ENCODE assay signal across 10 cellular contexts in genomic region chr1:179591592-179592580, GRCh38. TPM values are rescaled to one million over a fixed set of nuclear protein-coding genes. Genes with fewer than 3 reads are reported as not detected.
DNase-seq lines count a peak whose midpoint lies in the region; ATAC-seq and TF ChIP-seq lines count a peak whose summit lies in the region.
"Had no signal": no experiment of that assay in that cellular context is flagged by ENCODE, and none has a peak within 500 bp of the region (broad histone marks: within the 10 kb centered on the region; RNA-seq: fewer than 3 reads in every experiment).

Gene TDRD5, plus strand, starts transcription at chr1:179591832. Its CDS starts 784 bp downstream, at chr1:179592616.

- H3K79me2 ChIP-seq in mesendoderm (ENCODE audit: control insufficient read depth, insufficient read depth, low read length) = no peaks in the 10 kb centered on the region

- TF ChIP-seq CTCF in GM20000 (IDR thresholded peaks at IDR 0.05; ENCODE audit: extremely low read depth, missing control alignments) (no peak), chondrocyte (IDR thresholded peaks at IDR 0.05) (no peak)

- no peak within 1 kb of the TSS for H3K4me3 ChIP-seq in mesendoderm (ENCODE audit: low read length)
- H3K4me3 ChIP-seq: uterus had no signal

- no peaks in the 10 kb centered on the region for H3K4me1 ChIP-seq in mesendoderm (ENCODE audit: control insufficient read depth, low read depth, low read length)
- H3K4me1 ChIP-seq: uterus had no signal

- peaks cover 4% of the 10 kb centered on the region for H3K9me3 Mint-ChIP-seq in chondrocyte (ENCODE audit: low read depth)

- H3K27me3 Mint-ChIP-seq in chondrocyte (ENCODE audit: low read depth) = peaks cover 23% of the 10 kb centered on the region

- H3K36me3 Mint-ChIP-seq in chondrocyte (ENCODE audit: low read depth) = no peaks in the 10 kb centered on the region

- H2BK5ac ChIP-seq in mesendoderm (ENCODE audit: low read length) = no peak within 1 kb of the TSS

- no peak within 1 kb of the TSS for H3K27ac Mint-ChIP-seq in chondrocyte (ENCODE audit: unreplicated experiment)

- H3K79me1 ChIP-seq in mesendoderm (ENCODE audit: low read length) = no peaks in the 10 kb centered on the region

- H2AK5ac ChIP-seq in mesendoderm (ENCODE audit: low read length) = no peak within 1 kb of the TSS

- H4K5ac ChIP-seq in mesendoderm (ENCODE audit: low read length) = no peak within 1 kb of the TSS

- H3K4me1 Mint-ChIP-seq in chondrocyte (ENCODE audit: low read depth) = no peaks in the 10 kb centered on the region

- no peak within 1 kb of the TSS for H2BK15ac ChIP-seq in mesendoderm (replicated peaks; ENCODE audit: low read depth)

- no peak within 1 kb of the TSS for H3K23ac ChIP-seq in mesendoderm (ENCODE audit: low read length)

- ATAC-seq in HG03469 (IDR thresholded peaks at IDR 0.05; ENCODE audit: unreplicated experiment) (no peak), GM19463 (IDR thresholded peaks at IDR 0.05; ENCODE audit: unreplicated experiment) (no peak), GM21619 (IDR thresholded peaks at IDR 0.05; ENCODE audit: unreplicated experiment) (no peak)

- no peak within 1 kb of the TSS for H3K4me2 ChIP-seq in mesendoderm (ENCODE audit: low read length)

- no peaks in the 10 kb centered on the region for H3K27me3 ChIP-seq in mesendoderm (ENCODE audit: insufficient read depth, low read length, poor library complexity)

- H3K27ac ChIP-seq in mesendoderm (ENCODE audit: low read depth, low read length) = no peak within 1 kb of the TSS
- H3K27ac ChIP-seq: uterus had no signal

- no peak within 1 kb of the TSS for H3K56ac ChIP-seq in mesendoderm (ENCODE audit: low read length)

- WGBS in mesendoderm (ENCODE audit: extremely low coverage, insufficient coverage, low lambda C conversion rate) = no CpG with 5 or more reads among the region's 75 CpGs

- H3K4me3 Mint-ChIP-seq in chondrocyte (ENCODE audit: unreplicated experiment) = no peak within 1 kb of the TSS

- DNase-seq in AG08396 (ENCODE audit: low spot score) (peak; percentile 65), GM20000 (ENCODE audit: low spot score) (peak; percentile 36), chondrocyte (ENCODE audit: low spot score) (peak; percentile 82), mesendoderm (peak; percentile 52)
- DNase-seq in stimulated activated CD8-positive, alpha-beta memory T cell treated with anti-CD3 and anti-CD28 coated beads, Interleukin-4, amount 100 ng/mL, for 48 hours = no peak
- DNase-seq: NCI-H1694 treated with DMSO at 0.1 percent for 48 hours, uterus had no signal

- no peak within 1 kb of the TSS for H4K8ac ChIP-seq in mesendoderm (ENCODE audit: low read depth, low read length)

- no peak within 1 kb of the TSS for H3K4ac ChIP-seq in mesendoderm (ENCODE audit: low read depth, low read length)

- no peak within 1 kb of the TSS for H3K18ac ChIP-seq in mesendoderm (ENCODE audit: low read length)

- H3K9ac ChIP-seq in mesendoderm (ENCODE audit: low read length) = no peak within 1 kb of the TSS

- no peak within 1 kb of the TSS for H2BK120ac ChIP-seq in mesendoderm (ENCODE audit: low read depth, low read length)

- no peaks in the 10 kb centered on the region for H3K36me3 ChIP-seq in mesendoderm (ENCODE audit: control insufficient read depth, insufficient read depth, low read length)
- H3K36me3 ChIP-seq: uterus had no signal

RNA-seq across cellular contexts. Expression of gene TDRD5, which starts in this region (rescaled TPM):
- not detected in 3 replicates for total RNA-seq in chondrocyte
- polyA plus RNA-seq in mesendoderm (2013, experiment 1 of 2) = 0.18 TPM
- 0.22 TPM for polyA plus RNA-seq in mesendoderm (2013, experiment 2 of 2)

Comparison
In these comparisons a context has a peak if more than half of its experiments do, and no peak if none do; other contexts are left out.
1. Peak in DNase-seq in chondrocyte; RNA of the gene not detected or under 1 TPM.